In genomic region chr15:59688383-59688887, GRCh38 we compare ENCODE assay signal across 8 cellular contexts. TPM values are rescaled to one million over a fixed set of nuclear protein-coding genes. Genes with fewer than 3 reads are reported as not detected.
DNase-seq lines count a peak whose midpoint lies in the region; ATAC-seq and TF ChIP-seq lines count a peak whose summit lies in the region.

No MANE protein-coding gene starts in this region.

- no peaks in the 10 kb centered on the region for H3K27me3 Mint-ChIP-seq in activated naive CD8-positive, alpha-beta T cell treated with anti-CD3 and anti-CD28 coated beads, Interleukin-2, amount 50 U/mL, for 24 hours

- peak; percentile 44 for DNase-seq in COR-L47 (lab: John Stamatoyannopoulos, UW)
- DNase-seq in NCI-H1694 treated with DMSO at 0.1 percent for 48 hours (lab: John Stamatoyannopoulos, UW): peak; percentile 37
- DNase-seq in activated naive CD8-positive, alpha-beta T cell treated with anti-CD3 and anti-CD28 coated beads, Interleukin-2, amount 50 U/mL, for 24 hours: no peak
- no peak for DNase-seq in left cardiac atrium
- DNase-seq in retinal pigment epithelial cell (ENCODE audit: low read depth): no peak
- DNase-seq in stimulated activated CD4-positive, alpha-beta T cell treated with anti-CD3 and anti-CD28 coated beads, Interleukin-4, amount 100 ng/mL, for 1 hour: no peak

- H3K9me3 Mint-ChIP-seq in activated naive CD8-positive, alpha-beta T cell treated with anti-CD3 and anti-CD28 coated beads, Interleukin-2, amount 50 U/mL, for 24 hours: no peaks in the 10 kb centered on the region

- no peak for TF ChIP-seq CTCF in retinal pigment epithelial cell (conservative IDR thresholded peaks at IDR 0.05; ENCODE audit: low read depth, low read length)

- peaks cover 25% of the 10 kb centered on the region for H3K36me3 Mint-ChIP-seq in activated naive CD8-positive, alpha-beta T cell treated with anti-CD3 and anti-CD28 coated beads, Interleukin-2, amount 50 U/mL, for 24 hours (ENCODE audit: low read depth)

- intact Hi-C loops in left cardiac atrium (cut with DNase I): no loop called here

- H3K4me1 Mint-ChIP-seq in activated naive CD8-positive, alpha-beta T cell treated with anti-CD3 and anti-CD28 coated beads, Interleukin-2, amount 50 U/mL, for 24 hours: peaks cover 53% of the 10 kb centered on the region

- H3K4me3 Mint-ChIP-seq in activated naive CD8-positive, alpha-beta T cell treated with anti-CD3 and anti-CD28 coated beads, Interleukin-2, amount 50 U/mL, for 24 hours: peak overlapping the region; percentile 94

- ATAC-seq in GM21528 (IDR thresholded peaks at IDR 0.05; ENCODE audit: low FRiP score, unreplicated experiment) (peak; percentile 1), left cardiac atrium (peak; percentile 15 to 24), HG03039 (IDR thresholded peaks at IDR 0.05; ENCODE audit: unreplicated experiment) (no peak)
- ATAC-seq in activated naive CD8-positive, alpha-beta T cell treated with anti-CD3 and anti-CD28 coated beads, Interleukin-2, amount 50 U/mL, for 24 hours: peak; percentile 3

- H3K27ac Mint-ChIP-seq in activated naive CD8-positive, alpha-beta T cell treated with anti-CD3 and anti-CD28 coated beads, Interleukin-2, amount 50 U/mL, for 24 hours: peak overlapping the region; percentile 84

- peak overlapping the region; percentile 96 for H3K4me3 ChIP-seq in retinal pigment epithelial cell (ENCODE audit: low read length)

RNA-seq across cellular contexts. Expression of gene BNIP2, which starts 0.7 kb away (rescaled TPM):
- total RNA-seq in left cardiac atrium: 10 to 100 TPM; 70.1 to 86.5 TPM

RNA-seq across cellular contexts. Expression of gene GTF2A2, which starts 31.1 kb away (rescaled TPM):
- total RNA-seq in left cardiac atrium: 100 to 1,000 TPM in 1 of 2 donors, 10 to 100 TPM in 1; 99.1 to 119 TPM

Comparison
In these comparisons a context has a peak if more than half of its experiments do, and no peak if none do; other contexts are left out.
1. DNase-seq: peak in COR-L47 (single experiment) and NCI-H1694 treated with DMSO at 0.1 percent for 48 hours (single experiment); none in activated naive CD8-positive, alpha-beta T cell treated with anti-CD3 and anti-CD28 coated beads, Interleukin-2, amount 50 U/mL, for 24 hours (single experiment), left cardiac atrium (single experiment), retinal pigment epithelial cell (single experiment) and stimulated activated CD4-positive, alpha-beta T cell treated with anti-CD3 and anti-CD28 coated beads, Interleukin-4, amount 100 ng/mL, for 1 hour (single experiment).